Comparison of ENCODE assay signal across 1 cellular context in genomic region chr16:70576431-70577255, GRCh38.
TF ChIP-seq lines count a peak whose summit lies in the region.

No MANE protein-coding gene starts in this region.

TF ChIP-seq in HepG2, 621 proteins besides CTCF, POLR2A, EP300 and RAD21 (continued from another document):
- 0 out of 2 replicates have a peak, but pooled peaks have one; percentile 42 for TF ChIP-seq HBP1 (CRISPR knock-in tag; IDR thresholded peaks at IDR 0.05; ENCODE audit: low read depth)
- no peak for TF ChIP-seq ADNP (CRISPR knock-in tag; IDR thresholded peaks at IDR 0.05)
- 0 out of 2 replicates have a peak, but pooled peaks have one; percentile 29 for TF ChIP-seq NR0B2 (CRISPR knock-in tag; IDR thresholded peaks at IDR 0.05)
- 0 out of 2 replicates have a peak, but pooled peaks have one; percentile 33 for TF ChIP-seq ZBTB34 (CRISPR knock-in tag; IDR thresholded peaks at IDR 0.05)
- TF ChIP-seq SSRP1 (CRISPR knock-in tag; IDR thresholded peaks at IDR 0.05): peak; percentile 73; the same call in 1 of the 2 replicates
- no peak for TF ChIP-seq FOXK1 (CRISPR knock-in tag; IDR thresholded peaks at IDR 0.05; ENCODE audit: borderline replicate concordance, low read depth)
- 0 out of 2 replicates have a peak, but pooled peaks have one; percentile 7 for TF ChIP-seq SMYD3 (CRISPR knock-in tag; IDR thresholded peaks at IDR 0.05)
- no peak for TF ChIP-seq GATAD2A (CRISPR knock-in tag; IDR thresholded peaks at IDR 0.05)
- TF ChIP-seq PAXIP1 (CRISPR knock-in tag; conservative IDR thresholded peaks at IDR 0.05): no peak
- peak; percentile 62; the same call in 1 of the 2 replicates for TF ChIP-seq CEBPB (IDR thresholded peaks at IDR 0.05; ENCODE audit: borderline replicate concordance, low read depth, low read length)
- peak; percentile 76 for TF ChIP-seq POLR2AphosphoS5 (IDR thresholded peaks at IDR 0.05; ENCODE audit: low read depth, low read length)
- no peak for TF ChIP-seq MED8 (CRISPR knock-in tag; IDR thresholded peaks at IDR 0.05; ENCODE audit: insufficient replicate concordance)
- TF ChIP-seq MLX (CRISPR knock-in tag; IDR thresholded peaks at IDR 0.05): no peak
- TF ChIP-seq PHF21A (CRISPR knock-in tag; IDR thresholded peaks at IDR 0.05): 0 out of 2 replicates have a peak, but pooled peaks have one; percentile 15
- TF ChIP-seq HOMEZ (CRISPR knock-in tag; IDR thresholded peaks at IDR 0.05; ENCODE audit: low read depth): no peak
- TF ChIP-seq CEBPG (CRISPR knock-in tag; IDR thresholded peaks at IDR 0.05): 0 out of 2 replicates have a peak, but pooled peaks have one; percentile 21
- TF ChIP-seq RBM22 (optimal IDR thresholded peaks at IDR 0.05; ENCODE audit: low read length): peak; percentile 97
- no peak for TF ChIP-seq ZNF782 (CRISPR knock-in tag; IDR thresholded peaks at IDR 0.05; ENCODE audit: borderline replicate concordance)
- TF ChIP-seq SMARCC2 (IDR thresholded peaks at IDR 0.05): no peak
- peak; percentile 57; the same call in 1 of the 2 replicates for TF ChIP-seq ZC3H13 (CRISPR knock-in tag; IDR thresholded peaks at IDR 0.05)
- no peak for TF ChIP-seq ZNF792 (CRISPR knock-in tag; IDR thresholded peaks at IDR 0.05)
- TF ChIP-seq PAF1 (CRISPR knock-in tag; IDR thresholded peaks at IDR 0.05): peak; percentile 85
- no peak for TF ChIP-seq BCL3 (CRISPR knock-in tag; IDR thresholded peaks at IDR 0.05)
